In the genomic region with DNA sequence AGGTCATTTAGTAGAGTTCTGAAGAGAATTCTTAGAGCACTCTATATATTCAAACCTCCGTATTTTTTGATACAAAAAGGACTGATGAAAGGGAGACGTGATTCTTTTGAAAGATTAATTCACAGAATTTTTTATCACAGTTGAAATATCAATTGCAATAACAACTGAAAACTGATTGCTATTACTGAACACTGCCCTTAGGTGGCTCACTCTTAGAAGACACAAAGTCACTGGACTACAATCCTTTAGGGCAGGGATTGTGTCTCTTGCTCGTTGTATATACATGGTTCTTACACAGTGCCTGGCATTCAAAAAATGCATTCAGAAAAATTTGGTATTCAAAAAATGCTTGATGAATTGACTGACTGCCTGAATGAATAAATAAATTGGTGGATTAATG, we compare ENCODE assay signal across 8 cellular contexts. TPM values are rescaled to one million over a fixed set of nuclear protein-coding genes. Genes with fewer than 3 reads are reported as not detected.
DNase-seq lines count a peak whose midpoint lies in the region; ATAC-seq and TF ChIP-seq lines count a peak whose summit lies in the region.

No MANE protein-coding gene starts in this region.

- no peak overlapping the region for H3K27ac ChIP-seq in DND-41 (ENCODE audit: low read length)
- H3K27ac ChIP-seq in prostate gland: no peak overlapping the region

- DNase-seq in DND-41: no peak
- peak; percentile 50 to 82 for DNase-seq in Kasumi-1 (lab: John Stamatoyannopoulos, UW)
- DNase-seq in activated B cell treated with CpG ODN at 0.5 μM for 24 hours: no peak
- DNase-seq in iPS-NIHi7 (ENCODE audit: extremely low spot score): peak; percentile 47
- DNase-seq in prostate gland (ENCODE audit: low spot score): no peak
- DNase-seq in activated naive CD4-positive, alpha-beta T cell treated with Interleukin-2 at 50 U/mL for 16 hours: no peak
- DNase-seq in cerebellar nuclear complex (lab: John Stamatoyannopoulos, UW): no peak

- intact Hi-C loops in activated B cell treated with CpG ODN at 0.5 μM for 24 hours (cut with micrococcal nuclease) (loop anchor here (1.0 to 5.0 kb wide), 6 partner anchors 19 to 157 kb away; partner anchors contain the start of gene DSE), prostate gland (cut with DNase I) (no loop called here)

- H3K27me3 ChIP-seq in DND-41 (ENCODE audit: insufficient read depth, low read length, poor library complexity) (no peaks in the 10 kb centered on the region), prostate gland (replicated peaks; ENCODE audit: insufficient read depth) (no peaks in the 10 kb centered on the region)

- H3K27me3 Mint-ChIP-seq in activated B cell treated with CpG ODN at 0.5 μM for 24 hours: no peaks in the 10 kb centered on the region

- H4K20me1 ChIP-seq in DND-41 (ENCODE audit: insufficient read depth, low read length): no peaks in the 10 kb centered on the region

- H3K4me3 ChIP-seq in DND-41 (ENCODE audit: low read depth in 1 of 2, low read length in 2 of 2): no peak overlapping the region
- no peak overlapping the region for H3K4me3 ChIP-seq in prostate gland

- H3K36me3 ChIP-seq in DND-41 (ENCODE audit: insufficient read depth, low read length) (no peaks in the 10 kb centered on the region), prostate gland (no peaks in the 10 kb centered on the region)

- H3K9ac ChIP-seq in DND-41 (ENCODE audit: low read depth, low read length): no peak overlapping the region

- H3K36me3 Mint-ChIP-seq in activated B cell treated with CpG ODN at 0.5 μM for 24 hours (ENCODE audit: low read depth): no peaks in the 10 kb centered on the region

- no peaks in the 10 kb centered on the region for H3K9me3 Mint-ChIP-seq in activated B cell treated with CpG ODN at 0.5 μM for 24 hours

- H3K4me1 Mint-ChIP-seq in activated B cell treated with CpG ODN at 0.5 μM for 24 hours: peaks cover 26% of the 10 kb centered on the region

- no peak overlapping the region for H2AFZ ChIP-seq in DND-41 (ENCODE audit: low read depth, low read length)

- H3K4me1 ChIP-seq in DND-41 (ENCODE audit: insufficient read depth, low read length) (peaks cover 12% of the 10 kb centered on the region), prostate gland (replicated peaks) (no peaks in the 10 kb centered on the region)

- H3K9me3 ChIP-seq in DND-41 (ENCODE audit: insufficient read depth, low read length, severe bottlenecking): no peaks in the 10 kb centered on the region
- H3K9me3 ChIP-seq in prostate gland: no peaks in the 10 kb centered on the region

- H3K4me2 ChIP-seq in DND-41 (ENCODE audit: insufficient read depth, low read length): no peak overlapping the region

- H3K4me3 Mint-ChIP-seq in activated B cell treated with CpG ODN at 0.5 μM for 24 hours: no peak overlapping the region

- peak; percentile 61 for TF ChIP-seq CTCF in DND-41 (IDR thresholded peaks at IDR 0.05; ENCODE audit: borderline replicate concordance, extremely low read depth, low read length, poor library complexity, severe bottlenecking)
- no peak for TF ChIP-seq CTCF in activated B cell treated with CpG ODN at 0.5 μM for 24 hours (IDR thresholded peaks at IDR 0.05)
- peak in 2 of 4 experiments; percentile 34 to 39 for TF ChIP-seq CTCF in prostate gland (IDR thresholded peaks at IDR 0.05)

- no peaks in the 10 kb centered on the region for H3K79me2 ChIP-seq in DND-41 (ENCODE audit: insufficient read depth, low read length)

- no peak for TF ChIP-seq POLR2A in prostate gland (IDR thresholded peaks at IDR 0.05)

- CTCF ChIA-PET in activated B cell treated with CpG ODN at 0.5 μM for 24 hours (lab: Charles Lee): interaction anchor here (0.8 to 5.2 kb wide), 13 partner anchors 17 to 226 kb away, joined by 3 to 33 read pairs (median 4); partner anchors contain the start of gene CALHM6

- WGBS in prostate gland: 28% methylated on average over 3 of the region's 3 CpGs

- POLR2A ChIA-PET in activated B cell treated with CpG ODN at 0.5 μM for 24 hours (lab: Charles Lee): no interaction called here

- no peak overlapping the region for H3K27ac Mint-ChIP-seq in activated B cell treated with CpG ODN at 0.5 μM for 24 hours

- peak; percentile 71 for ATAC-seq in DND-41 (ENCODE audit: insufficient read depth, low read depth)
- ATAC-seq in GM19463 (IDR thresholded peaks at IDR 0.05; ENCODE audit: unreplicated experiment): peak; percentile 45
- peak; percentile 78 for ATAC-seq in activated B cell treated with CpG ODN at 0.5 μM for 24 hours (ENCODE audit: low read depth)

RNA-seq across cellular contexts. Expression of gene CALHM6, which starts 17.1 kb away (rescaled TPM):
- total RNA-seq in activated B cell treated with CpG ODN at 0.5 μM for 24 hours: 15.0 and 16.5 TPM in 2 replicates
- total RNA-seq in prostate gland: 1 to 10 TPM; 6.3 to 6.7 TPM

Comparison
In these comparisons a context has a peak if more than half of its experiments do, and no peak if none do; other contexts are left out.
1. DNase-seq: peak in Kasumi-1 (2 of 2) and iPS-NIHi7 (single experiment); none in DND-41 (single experiment), activated B cell treated with CpG ODN at 0.5 μM for 24 hours (single experiment), prostate gland (single experiment), activated naive CD4-positive, alpha-beta T cell treated with Interleukin-2 at 50 U/mL for 16 hours (single experiment) and cerebellar nuclear complex (0 of 2).
2. Peak in every context shown above with its lines, with median percentiles within 50 percentile points of each other: ATAC-seq.